Comparison of ENCODE assay signal across 22 cellular contexts in the genomic region with DNA sequence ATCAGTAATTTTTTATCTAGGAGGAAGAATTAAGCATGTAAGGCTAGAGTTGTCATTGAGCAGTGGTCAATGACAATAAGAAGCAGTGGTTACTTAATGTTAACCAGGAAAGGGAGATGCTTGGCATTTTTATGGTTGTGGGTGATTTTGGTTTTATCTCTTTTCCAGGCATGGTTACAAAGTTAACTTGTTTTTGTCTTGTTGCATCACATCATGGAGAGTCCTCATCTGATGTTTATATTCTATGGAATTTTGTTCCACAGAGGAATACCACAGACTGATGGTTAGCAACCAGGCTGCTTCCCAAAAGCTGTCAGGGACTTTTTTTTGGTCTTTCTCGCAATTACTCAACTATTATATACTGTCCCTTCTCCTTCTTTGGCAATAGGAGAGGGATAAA. TPM values are rescaled to one million over a fixed set of nuclear protein-coding genes. Genes with fewer than 3 reads are reported as not detected.
A peak's percentile ranks its signal among the peaks of the same experiment; 100 is the strongest.
DNase-seq lines count a peak whose midpoint lies in the region; ATAC-seq, FAIRE-seq and TF ChIP-seq lines count a peak whose summit lies in the region.
"Had no signal": no experiment of that assay in that cellular context is flagged by ENCODE, and none has a peak within 500 bp of the region (broad histone marks: within the 10 kb centered on the region; RNA-seq: fewer than 3 reads in every experiment).

No MANE protein-coding gene starts in this region.

- H3F3A ChIP-seq in GM23338 (replicated peaks; ENCODE audit: low read depth), result no peaks in the 10 kb centered on the region
- no peaks in the 10 kb centered on the region for H3F3A ChIP-seq in smooth muscle cell (ENCODE audit: low read depth)

- no peaks in the 10 kb centered on the region for H3K9me2 ChIP-seq in GM23338 (ENCODE audit: insufficient read depth)

- H3K79me2 ChIP-seq in GM23338 (replicated peaks; ENCODE audit: insufficient read depth) (no peaks in the 10 kb centered on the region), smooth muscle cell (ENCODE audit: low read depth) (no peaks in the 10 kb centered on the region)

- H4K20me1 ChIP-seq in GM23338 (replicated peaks; ENCODE audit: insufficient read depth), result no peaks in the 10 kb centered on the region
- no peaks in the 10 kb centered on the region for H4K20me1 ChIP-seq in smooth muscle cell (ENCODE audit: low read depth)
- H4K20me1 ChIP-seq: BLaER1 had no signal

- 42% methylated on average over 1 of the region's 1 CpG for WGBS in smooth muscle cell (ENCODE audit: low lambda C conversion rate)

- H3K4me1 ChIP-seq in GM23338 (ENCODE audit: insufficient read depth) (no peaks in the 10 kb centered on the region), smooth muscle cell (ENCODE audit: low read depth) (no peaks in the 10 kb centered on the region)
- H3K4me1 ChIP-seq: BLaER1 had no signal

- H3K27me3 Mint-ChIP-seq in GM23338 (ENCODE audit: insufficient read depth, low read depth, poor library complexity), result no peaks in the 10 kb centered on the region

- DNase-seq in GM23338 (ENCODE audit: low spot score) (no peak), RCC 7860 (ENCODE audit: low spot score) (peak; percentile 41), glomerular visceral epithelial cell (ENCODE audit: extremely low spot score) (peak; percentile 21), smooth muscle cell (lab: John Stamatoyannopoulos, UW; ENCODE audit: unreplicated experiment) (no peak), NCI-H187 (lab: John Stamatoyannopoulos, UW) (no peak), mucosa of gallbladder (ENCODE audit: low spot score) (no peak)
- DNase-seq: 8988T; CD4-positive, alpha-beta memory T cell; DMS153; DMS79; GDM1; GOT3; H9 had no signal

- H3K27me3 ChIP-seq in GM23338 (ENCODE audit: insufficient read depth), result no peaks in the 10 kb centered on the region
- no peaks in the 10 kb centered on the region for H3K27me3 ChIP-seq in smooth muscle cell (ENCODE audit: low read depth)
- H3K27me3 ChIP-seq: BLaER1 had no signal

- no peaks in the 10 kb centered on the region for H3K9me3 Mint-ChIP-seq in GM23338
- H3K9me3 Mint-ChIP-seq: H9 had no signal

- H3K4me3 ChIP-seq in GM23338 (no peak overlapping the region), smooth muscle cell (no peak overlapping the region)
- H3K4me3 ChIP-seq: BLaER1 had no signal

- H3K4me2 ChIP-seq in GM23338 (no peak overlapping the region), smooth muscle cell (peak overlapping the region; percentile 25)
- H3K4me2 ChIP-seq: BLaER1 had no signal

- H3K36me3 ChIP-seq in GM23338 (ENCODE audit: insufficient read depth) (no peaks in the 10 kb centered on the region), smooth muscle cell (ENCODE audit: low read depth) (no peaks in the 10 kb centered on the region)
- H3K36me3 ChIP-seq: BLaER1 had no signal

- no peaks in the 10 kb centered on the region for H3K4me1 Mint-ChIP-seq in GM23338
- H3K4me1 Mint-ChIP-seq: CD14-positive monocyte; CD4-positive, alpha-beta memory T cell; H9 had no signal

- no peaks in the 10 kb centered on the region for H3K36me3 Mint-ChIP-seq in GM23338 (ENCODE audit: low read depth)
- H3K36me3 Mint-ChIP-seq: CD14-positive monocyte; CD4-positive, alpha-beta memory T cell had no signal

- no peak for ATAC-seq in GM23338
- ATAC-seq in HG02884 (IDR thresholded peaks at IDR 0.05; ENCODE audit: unreplicated experiment), result no peak
- ATAC-seq: HepG2 had no signal

- H3K27ac Mint-ChIP-seq in GM23338, result no peak overlapping the region
- H3K27ac Mint-ChIP-seq: CD14-positive monocyte; CD4-positive, alpha-beta memory T cell; H9 had no signal

- H3K27ac ChIP-seq in GM23338 (ENCODE audit: low read depth), result no peak overlapping the region
- H3K27ac ChIP-seq in smooth muscle cell (ENCODE audit: low read depth), result peak overlapping the region; percentile 56
- H3K27ac ChIP-seq: BLaER1 had no signal

- no peaks in the 10 kb centered on the region for H3K9me3 ChIP-seq in smooth muscle cell (replicated peaks; ENCODE audit: low read depth)
- H3K9me3 ChIP-seq: BLaER1 had no signal

- H3K9ac ChIP-seq in smooth muscle cell (ENCODE audit: low read depth), result no peak overlapping the region
- H3K9ac ChIP-seq: BLaER1 had no signal

- peak overlapping the region; percentile 45; the same call in 1 of the 2 replicates for H2AFZ ChIP-seq in GM23338
- H2AFZ ChIP-seq in smooth muscle cell (ENCODE audit: low read depth), result no peak overlapping the region

- no peak for TF ChIP-seq CTCF in GM23338 (conservative IDR thresholded peaks at IDR 0.05; ENCODE audit: low read depth in 2 of 2)
- TF ChIP-seq CTCF in smooth muscle cell (IDR thresholded peaks at IDR 0.05; ENCODE audit: borderline replicate concordance, insufficient read depth, poor library complexity, severe bottlenecking), result no peak

- H3K4me3 Mint-ChIP-seq in GM23338, result no peak overlapping the region
- H3K4me3 Mint-ChIP-seq: CD14-positive monocyte; CD4-positive, alpha-beta memory T cell; H9 had no signal

- FAIRE-seq in RCC 7860 (lab: Jason Lieb, UNC), result peak; percentile 67
- FAIRE-seq: GM12892, GM18507, HepG2 had no signal

TF ChIP-seq in GM23338, 12 proteins besides CTCF, POLR2A, EP300 and RAD21:
- TF ChIP-seq ZNF331 (CRISPR knock-in tag; IDR thresholded peaks at IDR 0.05; ENCODE audit: low read depth) (no peak), CREB1 (CRISPR knock-in tag; IDR thresholded peaks at IDR 0.05; ENCODE audit: low read depth) (no peak)
TF ChIP-seq in GM23338: peak in this region for 0.

RNA-seq across cellular contexts. Expression of a gene that starts 32.7 kb away (rescaled TPM):
- total RNA-seq in GM23338 (2014; rRNA removed; shearing (Covaris generic)), result 0.52 TPM in 1 of 2 replicates, not detected in the other
- not detected in 2 replicates for polyA plus RNA-seq in GM23338 (2016; fragmentation: Nextera tagmentation; extraction: Ambion mirVana)
- total RNA-seq in smooth muscle cell, result not detected in 2 replicates
- polyA plus RNA-seq in smooth muscle cell, result not detected in 2 replicates
- total RNA-seq in mucosa of gallbladder, result not detected
- total RNA-seq: A673; CD4-positive, alpha-beta memory T cell; Daoy; H9; HepG2 had no signal
- polyA plus RNA-seq: AG04450; CD14-positive monocyte; CD4-positive, alpha-beta memory T cell; HepG2 had no signal

Comparison
In these comparisons a context has a peak if more than half of its experiments do, and no peak if none do; other contexts are left out.
1. DNase-seq: peak in RCC 7860 (single experiment) and glomerular visceral epithelial cell (single experiment); none in GM23338 (single experiment), smooth muscle cell (single experiment), NCI-H187 (0 of 2) and mucosa of gallbladder (single experiment).